In genomic region chr12:92503029-92503931, GRCh38 we compare ENCODE assay signal across 1 cellular context.
TF ChIP-seq lines count a peak whose summit lies in the region.

No MANE protein-coding gene starts in this region.

TF ChIP-seq in HepG2, 621 proteins besides CTCF, POLR2A, EP300 and RAD21 (continued from another document and continues in another):
- TF ChIP-seq AHDC1 (CRISPR knock-in tag; IDR thresholded peaks at IDR 0.05; ENCODE audit: borderline replicate concordance) = peak; percentile 84; the same call in 1 of the 2 replicates
- TF ChIP-seq ZNF839 (CRISPR knock-in tag; IDR thresholded peaks at IDR 0.05; ENCODE audit: borderline replicate concordance) = no peak
- 0 out of 4 replicates have a peak, but pooled peaks of 1 of the 2 experiments have one; percentile 13 for TF ChIP-seq NR2F1 (CRISPR knock-in tag; IDR thresholded peaks at IDR 0.05)
- no peak for TF ChIP-seq NBN (conservative IDR thresholded peaks at IDR 0.05)
- TF ChIP-seq RNF2 (conservative IDR thresholded peaks at IDR 0.05; ENCODE audit: low read depth) = no peak
- TF ChIP-seq, protein P1, sequence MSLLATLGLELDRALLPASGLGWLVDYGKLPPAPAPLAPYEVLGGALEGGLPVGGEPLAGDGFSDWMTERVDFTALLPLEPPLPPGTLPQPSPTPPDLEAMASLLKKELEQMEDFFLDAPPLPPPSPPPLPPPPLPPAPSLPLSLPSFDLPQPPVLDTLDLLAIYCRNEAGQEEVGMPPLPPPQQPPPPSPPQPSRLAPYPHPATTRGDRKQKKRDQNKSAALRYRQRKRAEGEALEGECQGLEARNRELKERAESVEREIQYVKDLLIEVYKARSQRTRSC (CRISPR knock-in tag; IDR thresholded peaks at IDR 0.05; ENCODE audit: low read depth) = no peak
- no peak for TF ChIP-seq ELF3 (CRISPR knock-in tag; IDR thresholded peaks at IDR 0.05)
- peak; percentile 51 for TF ChIP-seq PHF21A (CRISPR knock-in tag; IDR thresholded peaks at IDR 0.05)
- TF ChIP-seq NFIC (IDR thresholded peaks at IDR 0.05; ENCODE audit: low read length) = peak; percentile 77; the same call in 1 of the 2 replicates
- no peak for TF ChIP-seq AGO1 (IDR thresholded peaks at IDR 0.05; ENCODE audit: low read depth, low read length, poor library complexity, severe bottlenecking)
- TF ChIP-seq, protein P2, sequence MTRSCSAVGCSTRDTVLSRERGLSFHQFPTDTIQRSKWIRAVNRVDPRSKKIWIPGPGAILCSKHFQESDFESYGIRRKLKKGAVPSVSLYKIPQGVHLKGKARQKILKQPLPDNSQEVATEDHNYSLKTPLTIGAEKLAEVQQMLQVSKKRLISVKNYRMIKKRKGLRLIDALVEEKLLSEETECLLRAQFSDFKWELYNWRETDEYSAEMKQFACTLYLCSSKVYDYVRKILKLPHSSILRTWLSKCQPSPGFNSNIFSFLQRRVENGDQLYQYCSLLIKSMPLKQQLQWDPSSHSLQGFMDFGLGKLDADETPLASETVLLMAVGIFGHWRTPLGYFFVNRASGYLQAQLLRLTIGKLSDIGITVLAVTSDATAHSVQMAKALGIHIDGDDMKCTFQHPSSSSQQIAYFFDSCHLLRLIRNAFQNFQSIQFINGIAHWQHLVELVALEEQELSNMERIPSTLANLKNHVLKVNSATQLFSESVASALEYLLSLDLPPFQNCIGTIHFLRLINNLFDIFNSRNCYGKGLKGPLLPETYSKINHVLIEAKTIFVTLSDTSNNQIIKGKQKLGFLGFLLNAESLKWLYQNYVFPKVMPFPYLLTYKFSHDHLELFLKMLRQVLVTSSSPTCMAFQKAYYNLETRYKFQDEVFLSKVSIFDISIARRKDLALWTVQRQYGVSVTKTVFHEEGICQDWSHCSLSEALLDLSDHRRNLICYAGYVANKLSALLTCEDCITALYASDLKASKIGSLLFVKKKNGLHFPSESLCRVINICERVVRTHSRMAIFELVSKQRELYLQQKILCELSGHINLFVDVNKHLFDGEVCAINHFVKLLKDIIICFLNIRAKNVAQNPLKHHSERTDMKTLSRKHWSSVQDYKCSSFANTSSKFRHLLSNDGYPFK (CRISPR knock-in tag; IDR thresholded peaks at IDR 0.05; ENCODE audit: borderline replicate concordance) = no peak
- 0 out of 2 replicates have a peak, but pooled peaks have one; percentile 43 for TF ChIP-seq MLX (CRISPR knock-in tag; IDR thresholded peaks at IDR 0.05)
- TF ChIP-seq RFXANK (CRISPR knock-in tag; IDR thresholded peaks at IDR 0.05) = no peak
- TF ChIP-seq KDM3A (CRISPR knock-in tag; IDR thresholded peaks at IDR 0.05; ENCODE audit: low read depth) = no peak
- TF ChIP-seq CHD2 (IDR thresholded peaks at IDR 0.05; ENCODE audit: low read depth, low read length) = no peak
- TF ChIP-seq HDAC1 (CRISPR knock-in tag; IDR thresholded peaks at IDR 0.05) = no peak; the same call in 1 of the 2 replicates
- TF ChIP-seq SMC3 (IDR thresholded peaks at IDR 0.05; ENCODE audit: low read length) = no peak
- peak; percentile 20; the same call in 1 of the 2 replicates for TF ChIP-seq KAT8 (CRISPR knock-in tag; IDR thresholded peaks at IDR 0.05)
- TF ChIP-seq, protein P3, sequence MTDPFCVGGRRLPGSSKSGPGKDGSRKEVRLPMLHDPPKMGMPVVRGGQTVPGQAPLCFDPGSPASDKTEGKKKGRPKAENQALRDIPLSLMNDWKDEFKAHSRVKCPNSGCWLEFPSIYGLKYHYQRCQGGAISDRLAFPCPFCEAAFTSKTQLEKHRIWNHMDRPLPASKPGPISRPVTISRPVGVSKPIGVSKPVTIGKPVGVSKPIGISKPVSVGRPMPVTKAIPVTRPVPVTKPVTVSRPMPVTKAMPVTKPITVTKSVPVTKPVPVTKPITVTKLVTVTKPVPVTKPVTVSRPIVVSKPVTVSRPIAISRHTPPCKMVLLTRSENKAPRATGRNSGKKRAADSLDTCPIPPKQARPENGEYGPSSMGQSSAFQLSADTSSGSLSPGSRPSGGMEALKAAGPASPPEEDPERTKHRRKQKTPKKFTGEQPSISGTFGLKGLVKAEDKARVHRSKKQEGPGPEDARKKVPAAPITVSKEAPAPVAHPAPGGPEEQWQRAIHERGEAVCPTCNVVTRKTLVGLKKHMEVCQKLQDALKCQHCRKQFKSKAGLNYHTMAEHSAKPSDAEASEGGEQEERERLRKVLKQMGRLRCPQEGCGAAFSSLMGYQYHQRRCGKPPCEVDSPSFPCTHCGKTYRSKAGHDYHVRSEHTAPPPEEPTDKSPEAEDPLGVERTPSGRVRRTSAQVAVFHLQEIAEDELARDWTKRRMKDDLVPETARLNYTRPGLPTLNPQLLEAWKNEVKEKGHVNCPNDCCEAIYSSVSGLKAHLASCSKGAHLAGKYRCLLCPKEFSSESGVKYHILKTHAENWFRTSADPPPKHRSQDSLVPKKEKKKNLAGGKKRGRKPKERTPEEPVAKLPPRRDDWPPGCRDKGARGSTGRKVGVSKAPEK (CRISPR knock-in tag; IDR thresholded peaks at IDR 0.05; ENCODE audit: borderline replicate concordance) = no peak
- no peak for TF ChIP-seq ZNF572 (CRISPR knock-in tag; IDR thresholded peaks at IDR 0.05)
- TF ChIP-seq KLF11 (CRISPR knock-in tag; IDR thresholded peaks at IDR 0.05) = no peak
- TF ChIP-seq ISL2 (CRISPR knock-in tag; IDR thresholded peaks at IDR 0.05) = peak; percentile 83
- TF ChIP-seq SOX6 (IDR thresholded peaks at IDR 0.05) = no peak
- peak; percentile 63 for TF ChIP-seq SOX6 (CRISPR knock-in tag; IDR thresholded peaks at IDR 0.05)
- TF ChIP-seq FOXJ3 (CRISPR knock-in tag; IDR thresholded peaks at IDR 0.05; ENCODE audit: borderline replicate concordance) = peak; percentile 70; the same call in 1 of the 2 replicates
- TF ChIP-seq ZNF724P (CRISPR knock-in tag; IDR thresholded peaks at IDR 0.05; ENCODE audit: borderline replicate concordance) = no peak
- TF ChIP-seq ZBTB14 (CRISPR knock-in tag; IDR thresholded peaks at IDR 0.05) = no peak
- peak; percentile 88; the same call in 1 of the 2 replicates for TF ChIP-seq MIXL1 (CRISPR knock-in tag; IDR thresholded peaks at IDR 0.05)
- no peak for TF ChIP-seq HOXA7 (CRISPR knock-in tag; IDR thresholded peaks at IDR 0.05)
- TF ChIP-seq PAF1 (CRISPR knock-in tag; IDR thresholded peaks at IDR 0.05) = no peak
- TF ChIP-seq ZFYVE20 (CRISPR knock-in tag; IDR thresholded peaks at IDR 0.05; ENCODE audit: borderline replicate concordance, low read depth) = no peak
- TF ChIP-seq ZNF138 (CRISPR knock-in tag; IDR thresholded peaks at IDR 0.05; ENCODE audit: low read depth) = no peak
- TF ChIP-seq, protein P4, sequence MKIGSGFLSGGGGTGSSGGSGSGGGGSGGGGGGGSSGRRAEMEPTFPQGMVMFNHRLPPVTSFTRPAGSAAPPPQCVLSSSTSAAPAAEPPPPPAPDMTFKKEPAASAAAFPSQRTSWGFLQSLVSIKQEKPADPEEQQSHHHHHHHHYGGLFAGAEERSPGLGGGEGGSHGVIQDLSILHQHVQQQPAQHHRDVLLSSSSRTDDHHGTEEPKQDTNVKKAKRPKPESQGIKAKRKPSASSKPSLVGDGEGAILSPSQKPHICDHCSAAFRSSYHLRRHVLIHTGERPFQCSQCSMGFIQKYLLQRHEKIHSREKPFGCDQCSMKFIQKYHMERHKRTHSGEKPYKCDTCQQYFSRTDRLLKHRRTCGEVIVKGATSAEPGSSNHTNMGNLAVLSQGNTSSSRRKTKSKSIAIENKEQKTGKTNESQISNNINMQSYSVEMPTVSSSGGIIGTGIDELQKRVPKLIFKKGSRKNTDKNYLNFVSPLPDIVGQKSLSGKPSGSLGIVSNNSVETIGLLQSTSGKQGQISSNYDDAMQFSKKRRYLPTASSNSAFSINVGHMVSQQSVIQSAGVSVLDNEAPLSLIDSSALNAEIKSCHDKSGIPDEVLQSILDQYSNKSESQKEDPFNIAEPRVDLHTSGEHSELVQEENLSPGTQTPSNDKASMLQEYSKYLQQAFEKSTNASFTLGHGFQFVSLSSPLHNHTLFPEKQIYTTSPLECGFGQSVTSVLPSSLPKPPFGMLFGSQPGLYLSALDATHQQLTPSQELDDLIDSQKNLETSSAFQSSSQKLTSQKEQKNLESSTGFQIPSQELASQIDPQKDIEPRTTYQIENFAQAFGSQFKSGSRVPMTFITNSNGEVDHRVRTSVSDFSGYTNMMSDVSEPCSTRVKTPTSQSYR (CRISPR knock-in tag; IDR thresholded peaks at IDR 0.05; ENCODE audit: borderline replicate concordance) = no peak
- no peak for TF ChIP-seq FOXO4 (CRISPR knock-in tag; conservative IDR thresholded peaks at IDR 0.05)
- TF ChIP-seq, protein P5, sequence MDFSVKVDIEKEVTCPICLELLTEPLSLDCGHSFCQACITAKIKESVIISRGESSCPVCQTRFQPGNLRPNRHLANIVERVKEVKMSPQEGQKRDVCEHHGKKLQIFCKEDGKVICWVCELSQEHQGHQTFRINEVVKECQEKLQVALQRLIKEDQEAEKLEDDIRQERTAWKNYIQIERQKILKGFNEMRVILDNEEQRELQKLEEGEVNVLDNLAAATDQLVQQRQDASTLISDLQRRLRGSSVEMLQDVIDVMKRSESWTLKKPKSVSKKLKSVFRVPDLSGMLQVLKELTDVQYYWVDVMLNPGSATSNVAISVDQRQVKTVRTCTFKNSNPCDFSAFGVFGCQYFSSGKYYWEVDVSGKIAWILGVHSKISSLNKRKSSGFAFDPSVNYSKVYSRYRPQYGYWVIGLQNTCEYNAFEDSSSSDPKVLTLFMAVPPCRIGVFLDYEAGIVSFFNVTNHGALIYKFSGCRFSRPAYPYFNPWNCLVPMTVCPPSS (IDR thresholded peaks at IDR 0.05) = no peak
- TF ChIP-seq SIX1 (CRISPR knock-in tag; IDR thresholded peaks at IDR 0.05; ENCODE audit: borderline replicate concordance) = peak; percentile 29; the same call in 1 of the 2 replicates
- no peak for TF ChIP-seq ZNF224 (CRISPR knock-in tag; IDR thresholded peaks at IDR 0.05)
- TF ChIP-seq JUND (CRISPR knock-in tag; IDR thresholded peaks at IDR 0.05) = no peak
- no peak for TF ChIP-seq ZNF18 (CRISPR knock-in tag; IDR thresholded peaks at IDR 0.05; ENCODE audit: insufficient replicate concordance)
- TF ChIP-seq SOX5 (CRISPR knock-in tag; IDR thresholded peaks at IDR 0.05; ENCODE audit: borderline replicate concordance) = peak; percentile 50; the same call in 1 of the 2 replicates
